Comparison of ENCODE assay signal across 8 cellular contexts in the genomic region with DNA sequence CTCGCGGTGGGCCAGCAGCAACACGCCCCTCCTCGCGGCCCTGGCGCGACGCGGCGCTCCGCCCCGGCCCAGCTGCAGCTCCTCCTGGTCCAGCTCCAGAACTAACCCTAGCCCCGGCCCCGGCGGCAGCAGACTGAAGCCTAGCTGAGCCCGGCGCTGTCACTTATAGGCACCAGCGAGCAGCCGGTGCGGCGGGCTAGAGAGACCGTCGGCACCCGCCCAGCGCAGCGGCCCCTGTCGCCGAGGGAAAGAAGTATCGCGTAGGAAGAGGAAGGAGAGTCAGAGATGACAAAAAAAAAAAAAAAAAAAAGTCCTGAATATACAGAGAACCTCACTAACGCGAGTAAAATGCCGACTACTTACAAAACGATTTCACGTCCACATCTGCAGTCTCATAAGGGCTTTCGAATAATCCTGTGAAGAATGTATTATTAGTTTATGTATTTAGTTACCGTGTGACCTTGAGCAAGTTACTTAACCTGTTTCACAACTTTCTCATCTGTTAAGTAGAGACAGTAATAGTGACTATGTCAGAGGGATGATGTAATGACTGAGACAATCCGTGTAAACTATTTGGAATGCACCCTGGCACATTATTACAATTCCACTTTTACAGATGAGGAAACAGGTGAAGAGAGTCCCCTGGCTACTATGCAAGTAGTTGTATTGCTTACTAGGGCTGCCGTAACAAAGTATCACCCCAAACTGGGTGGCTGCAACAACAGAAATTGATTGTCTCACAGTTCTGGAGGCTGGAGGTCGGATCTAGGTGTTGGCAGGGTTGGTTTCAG. TPM values are rescaled to one million over a fixed set of nuclear protein-coding genes. Genes with fewer than 3 reads are reported as not detected.
A peak's percentile ranks its signal among the peaks of the same experiment; 100 is the strongest.
DNase-seq lines count a peak whose midpoint lies in the region; TF ChIP-seq lines count a peak whose summit lies in the region.

Gene SLC9A1 (minus strand): TSS at position 135 of the 791 bp plus-strand sequence. CDS start 791 bp downstream, outside the sequence.

- H3K4me3 ChIP-seq in HAP-1 (peak within 1 kb of the TSS; percentile 57), MM.1S (ENCODE audit: low read length) (peak within 1 kb of the TSS; percentile 69)

- H3K9me3 Mint-ChIP-seq in activated naive CD4-positive, alpha-beta T cell treated with anti-CD3 and anti-CD28 coated beads, Interleukin-2, amount 10 ng/mL, durations not matched to agents 7 days and 5 days, result no peaks in the 10 kb centered on the region

- peaks cover 12% of the 10 kb centered on the region for H3K36me3 Mint-ChIP-seq in activated naive CD4-positive, alpha-beta T cell treated with anti-CD3 and anti-CD28 coated beads, Interleukin-2, amount 10 ng/mL, durations not matched to agents 7 days and 5 days

- no peaks in the 10 kb centered on the region for H3F3A ChIP-seq in MM.1S (ENCODE audit: insufficient read depth, low read length)

- H3K27ac ChIP-seq in MM.1S (ENCODE audit: low read length) (peak within 1 kb of the TSS; percentile 14; the same call in 1 of the 2 replicates), temporal lobe (ENCODE audit: low read depth, low read length) (peak within 1 kb of the TSS; percentile 64)

- peak; percentile 79 for DNase-seq in GF-D8 (lab: John Stamatoyannopoulos, UW)
- DNase-seq in HAP-1 (ENCODE audit: low spot score in 2 of 2), result peak; percentile 71 to 95
- DNase-seq in MM.1S, result peak; percentile 92
- DNase-seq in SK-N-DZ (ENCODE audit: low spot score), result peak; percentile 86
- DNase-seq in activated naive CD4-positive, alpha-beta T cell treated with anti-CD3 and anti-CD28 coated beads, Interleukin-2, amount 10 ng/mL, durations not matched to agents 7 days and 5 days, result peak; percentile 93
- DNase-seq in germinal center (ENCODE audit: low spot score), result peak; percentile 88
- DNase-seq in nucleus accumbens (lab: John Stamatoyannopoulos, UW), result peak; percentile 27 to 95 (median 88)

- no peaks in the 10 kb centered on the region for H4K20me1 ChIP-seq in MM.1S (ENCODE audit: insufficient read depth, low read length)

- H3K27me3 Mint-ChIP-seq in activated naive CD4-positive, alpha-beta T cell treated with anti-CD3 and anti-CD28 coated beads, Interleukin-2, amount 10 ng/mL, durations not matched to agents 7 days and 5 days, result no peaks in the 10 kb centered on the region

- no peaks in the 10 kb centered on the region for H3K27me3 ChIP-seq in HAP-1 (ENCODE audit: low read depth)
- no peaks in the 10 kb centered on the region for H3K27me3 ChIP-seq in MM.1S (replicated peaks; ENCODE audit: insufficient read depth, low read length)

- H3K4me1 ChIP-seq in HAP-1, result peaks cover 27% of the 10 kb centered on the region
- H3K4me1 ChIP-seq in MM.1S (ENCODE audit: low read length), result no peaks in the 10 kb centered on the region

- CTCF ChIA-PET in activated naive CD4-positive, alpha-beta T cell treated with anti-CD3 and anti-CD28 coated beads, Interleukin-2, amount 10 ng/mL, durations not matched to agents 7 days and 5 days (lab: Charles Lee), result interaction anchor here (0.6 to 1.7 kb wide), 13 partner anchors 9 to 56 kb away, joined by 3 to 7 read pairs (median 4); no protein-coding TSS in a partner anchor

- H3K36me3 ChIP-seq in HAP-1 (replicated peaks) (no peaks in the 10 kb centered on the region), MM.1S (replicated peaks; ENCODE audit: insufficient read depth, low read length) (no peaks in the 10 kb centered on the region)

- peak; percentile 82 for TF ChIP-seq CTCF in MM.1S (IDR thresholded peaks at IDR 0.05; ENCODE audit: low read length)

- peaks cover 50% of the 10 kb centered on the region for H3K4me1 Mint-ChIP-seq in activated naive CD4-positive, alpha-beta T cell treated with anti-CD3 and anti-CD28 coated beads, Interleukin-2, amount 10 ng/mL, durations not matched to agents 7 days and 5 days

- in situ Hi-C loops in HAP-1 (cut with MboI; ENCODE audit: low sequenced_read_pairs), result no loop called here

- H3K9me3 ChIP-seq in HAP-1 (no peaks in the 10 kb centered on the region), MM.1S (replicated peaks; ENCODE audit: insufficient read depth, low read length) (no peaks in the 10 kb centered on the region)

- 0 out of 2 replicates have a peak, but pooled peaks cover 10% of the 10 kb centered on the region for H3K79me2 ChIP-seq in MM.1S (ENCODE audit: low read length)

- peak within 1 kb of the TSS; percentile 68; the same call in 1 of the 2 replicates for H3K9ac ChIP-seq in MM.1S (ENCODE audit: low read length)

- no peaks in the 10 kb centered on the region for H3K9me2 ChIP-seq in MM.1S (replicated peaks; ENCODE audit: insufficient read depth, low read length)

- H2AFZ ChIP-seq in MM.1S (ENCODE audit: low read length), result peak within 1 kb of the TSS; percentile 93

- H3K4me3 Mint-ChIP-seq in activated naive CD4-positive, alpha-beta T cell treated with anti-CD3 and anti-CD28 coated beads, Interleukin-2, amount 10 ng/mL, durations not matched to agents 7 days and 5 days, result peak within 1 kb of the TSS; percentile 86

- peak within 1 kb of the TSS; percentile 98 for H3K27ac Mint-ChIP-seq in activated naive CD4-positive, alpha-beta T cell treated with anti-CD3 and anti-CD28 coated beads, Interleukin-2, amount 10 ng/mL, durations not matched to agents 7 days and 5 days

- H3K4me2 ChIP-seq in MM.1S (ENCODE audit: low read depth, low read length), result peak within 1 kb of the TSS; percentile 84

RNA-seq across cellular contexts. Expression of gene SLC9A1, which starts in this region (rescaled TPM):
- polyA plus RNA-seq in SK-N-DZ (2014; cell fraction: cytosol; rRNA removed), result 3.7 and 5.6 TPM in 2 replicates
- polyA plus RNA-seq in SK-N-DZ (2014; cell fraction: nucleus; rRNA removed), result 2.2 and 5.6 TPM in 2 replicates
- 2.5 TPM for total RNA-seq in temporal lobe

Comparison
In these comparisons a context has a peak if more than half of its experiments do, and no peak if none do; other contexts are left out.
1. Peak in every context shown above with its lines: DNase-seq, H3K4me3 ChIP-seq and H3K27ac ChIP-seq.